1 cellular context compared by ENCODE assay signal in genomic region chr11:101053492-101053891, GRCh38.
TF ChIP-seq lines count a peak whose summit lies in the region.

No MANE protein-coding gene starts in this region.

TF ChIP-seq in GM23338, 12 proteins besides CTCF, POLR2A, EP300 and RAD21 (continued from another document):
- TF ChIP-seq EZH2 (IDR thresholded peaks at IDR 0.05; ENCODE audit: low read depth, unreplicated experiment) (no peak), JUNB (IDR thresholded peaks at IDR 0.05; ENCODE audit: unreplicated experiment) (no peak), EZH2phosphoT487 (IDR thresholded peaks at IDR 0.05; ENCODE audit: unreplicated experiment) (no peak), ZNF331 (CRISPR knock-in tag; IDR thresholded peaks at IDR 0.05; ENCODE audit: low read depth) (no peak), CREB1 (CRISPR knock-in tag; IDR thresholded peaks at IDR 0.05; ENCODE audit: low read depth) (no peak), REST (IDR thresholded peaks at IDR 0.05; ENCODE audit: unreplicated experiment) (no peak)
